8 cellular contexts compared by ENCODE assay signal in genomic region chr1:207959141-207959825, GRCh38. TPM values are rescaled to one million over a fixed set of nuclear protein-coding genes. Genes with fewer than 3 reads are reported as not detected.
A peak's percentile ranks its signal among the peaks of the same experiment; 100 is the strongest.
DNase-seq lines count a peak whose midpoint lies in the region; ATAC-seq and TF ChIP-seq lines count a peak whose summit lies in the region.

No MANE protein-coding gene starts in this region.

- intact Hi-C loops in CD4-positive, alpha-beta T cell (cut with DNase I, micrococcal nuclease) = no loop called here
- intact Hi-C loops in upper lobe of right lung (cut with DNase I) = no loop called here

- peak overlapping the region; percentile 83 for H3K4me2 ChIP-seq in fibroblast of lung (ENCODE audit: extremely low read depth, insufficient read depth, low read length)

- H3K4me3 ChIP-seq in fibroblast of lung (replicated peaks in 1 of 4; ENCODE audit: control extremely low read depth in 1 of 4, insufficient read depth in 1 of 4, low read depth in 3 of 4, low read length in 4 of 4) = peak overlapping the region in 3 of 4 experiments; percentile 18 to 52 (median 41)
- peak overlapping the region; percentile 29 to 42 for H3K4me3 ChIP-seq in mucosa of rectum (ENCODE audit: low read length in 2 of 2)
- H3K4me3 ChIP-seq in upper lobe of right lung = peak overlapping the region; percentile 57
- no peak overlapping the region for H3K4me3 ChIP-seq in HAP-1

- peaks cover 52% of the 10 kb centered on the region for H3K27me3 ChIP-seq in CD4-positive, alpha-beta T cell (ENCODE audit: control insufficient read depth, insufficient read depth, low read length)
- peaks cover 8% of the 10 kb centered on the region for H3K27me3 ChIP-seq in fibroblast of lung (ENCODE audit: control insufficient read depth, insufficient read depth, low read length)
- H3K27me3 ChIP-seq in mucosa of rectum (ENCODE audit: control insufficient read depth in 2 of 2, insufficient read depth in 2 of 2, low read length in 2 of 2) = peaks cover 4 to 7% of the 10 kb centered on the region in 2 donors
- H3K27me3 ChIP-seq in upper lobe of right lung = no peaks in the 10 kb centered on the region
- 0 out of 2 replicates have a peak, but pooled peaks cover 6% of the 10 kb centered on the region for H3K27me3 ChIP-seq in HAP-1 (ENCODE audit: low read depth)

- H3K9ac ChIP-seq in fibroblast of lung (ENCODE audit: insufficient read depth, low read length) = peak overlapping the region; percentile 25
- peak overlapping the region; percentile 44 to 47 for H3K9ac ChIP-seq in mucosa of rectum (ENCODE audit: low read depth in 1 of 2, low read length in 2 of 2)

- TF ChIP-seq CTCF in CD4-positive, alpha-beta T cell (IDR thresholded peaks at IDR 0.05) = no peak
- no peak for TF ChIP-seq CTCF in fibroblast of lung (conservative IDR thresholded peaks at IDR 0.05 in 1 of 2, IDR thresholded peaks at IDR 0.05 in 1 of 2; ENCODE audit: low read depth in 1 of 2, low read length in 2 of 2)
- TF ChIP-seq CTCF in upper lobe of right lung (IDR thresholded peaks at IDR 0.05) = no peak

- no peaks in the 10 kb centered on the region for H3K9me3 Mint-ChIP-seq in CD4-positive, alpha-beta T cell

- H3K27ac Mint-ChIP-seq in CD4-positive, alpha-beta T cell = no peak overlapping the region

- H4K20me1 ChIP-seq in fibroblast of lung (ENCODE audit: control insufficient read depth, extremely low read depth, insufficient read depth, low read length) = no peaks in the 10 kb centered on the region

- ATAC-seq in CD4-positive, alpha-beta T cell (ENCODE audit: poor library complexity) = no peak
- ATAC-seq in upper lobe of right lung = peak; percentile 44

- in situ Hi-C loops in HAP-1 (cut with MboI; ENCODE audit: low sequenced_read_pairs) = no loop called here

- peaks cover 8% of the 10 kb centered on the region for H3K4me1 Mint-ChIP-seq in CD4-positive, alpha-beta T cell (ENCODE audit: low read depth)

- H3K36me3 ChIP-seq in fibroblast of lung (ENCODE audit: control insufficient read depth, insufficient read depth, low read length) = no peaks in the 10 kb centered on the region
- no peaks in the 10 kb centered on the region for H3K36me3 ChIP-seq in mucosa of rectum (ENCODE audit: control insufficient read depth in 2 of 2, insufficient read depth in 2 of 2, low read length in 2 of 2)
- H3K36me3 ChIP-seq in upper lobe of right lung = no peaks in the 10 kb centered on the region
- no peaks in the 10 kb centered on the region for H3K36me3 ChIP-seq in HAP-1 (replicated peaks)

- peaks cover 67% of the 10 kb centered on the region for H3K27me3 Mint-ChIP-seq in CD4-positive, alpha-beta T cell

- H3K79me2 ChIP-seq in fibroblast of lung (ENCODE audit: control insufficient read depth, insufficient read depth, low read length) = no peaks in the 10 kb centered on the region

- peak overlapping the region; percentile 65 for H3K4me3 Mint-ChIP-seq in CD4-positive, alpha-beta T cell

- no peaks in the 10 kb centered on the region for H3K36me3 Mint-ChIP-seq in CD4-positive, alpha-beta T cell (ENCODE audit: low read depth)

- peak overlapping the region; percentile 57 for H2AFZ ChIP-seq in fibroblast of lung (ENCODE audit: low read length)

- H3K4me1 ChIP-seq in fibroblast of lung (ENCODE audit: control insufficient read depth, extremely low read depth, insufficient read depth, low read length) = peaks cover 13% of the 10 kb centered on the region
- peaks cover 21 to 22% of the 10 kb centered on the region in 2 donors for H3K4me1 ChIP-seq in mucosa of rectum (ENCODE audit: control insufficient read depth in 2 of 2, insufficient read depth in 2 of 2, low read length in 2 of 2)
- H3K4me1 ChIP-seq in upper lobe of right lung = peaks cover 28% of the 10 kb centered on the region
- peaks cover 7% of the 10 kb centered on the region for H3K4me1 ChIP-seq in HAP-1

- DNase-seq in CD4-positive, alpha-beta T cell = peak in 1 of 10 experiments; percentile 3
- DNase-seq in activated CD4-positive, alpha-beta T cell treated with anti-CD3 and anti-CD28 coated beads, Interleukin-2, amount 50 U/mL, for 48 hours = peak; percentile 20 to 21
- peak; percentile 40 to 60 for DNase-seq in fibroblast of lung (ENCODE audit: low read depth in 2 of 2)
- peak; percentile 81 for DNase-seq in upper lobe of right lung
- no peak for DNase-seq in HAP-1 (ENCODE audit: low spot score in 2 of 2)
- DNase-seq in NCI-H2196 (lab: John Stamatoyannopoulos, UW; ENCODE audit: unreplicated experiment) = no peak
- DNase-seq in NCI-H1436 (lab: John Stamatoyannopoulos, UW) = no peak

- POLR2A ChIA-PET in CD4-positive, alpha-beta T cell (lab: Charles Lee) = no interaction called here

- H3K27ac ChIP-seq in CD4-positive, alpha-beta T cell (ENCODE audit: low read depth, low read length) = no peak overlapping the region
- no peak overlapping the region for H3K27ac ChIP-seq in fibroblast of lung (ENCODE audit: insufficient read depth, low read length)
- peak overlapping the region in 1 of 2 donors; percentile 19 for H3K27ac ChIP-seq in mucosa of rectum (ENCODE audit: low read depth in 2 of 2, low read length in 2 of 2)
- peak overlapping the region; percentile 73 for H3K27ac ChIP-seq in upper lobe of right lung

- CTCF ChIA-PET in CD4-positive, alpha-beta T cell (lab: Charles Lee) = interaction anchor here (1.1 kb wide), 1 partner anchor 90 kb away, joined by 4 read pairs; no protein-coding TSS in a partner anchor

- H3K9me3 ChIP-seq in CD4-positive, alpha-beta T cell (ENCODE audit: control insufficient read depth, low read length) = no peaks in the 10 kb centered on the region
- H3K9me3 ChIP-seq in fibroblast of lung (ENCODE audit: control insufficient read depth, insufficient read depth, low read depth, low read length) (no peaks in the 10 kb centered on the region), mucosa of rectum (ENCODE audit: control insufficient read depth in 2 of 2, low read length in 2 of 2) (no peaks in the 10 kb centered on the region), upper lobe of right lung (no peaks in the 10 kb centered on the region), HAP-1 (no peaks in the 10 kb centered on the region)

RNA-seq across cellular contexts. Expression of gene CD34, which starts 48.4 kb away (rescaled TPM):
- total RNA-seq in CD4-positive, alpha-beta T cell = not detected
- under 0.01 and 0.26 TPM in 2 replicates for total RNA-seq in fibroblast of lung
- 0.51 and 0.72 TPM in 2 replicates for polyA plus RNA-seq in fibroblast of lung
- 0.33 and 0.53 TPM in 2 replicates for polyA plus RNA-seq in fibroblast of lung (2012)
- 0.33 TPM in 1 of 2 replicates, not detected in the other for polyA minus RNA-seq in fibroblast of lung (ENCODE audit: low replicate concordance)
- 50.7 TPM for total RNA-seq in upper lobe of right lung

Comparison
In these comparisons a context has a peak if more than half of its experiments do, and no peak if none do; other contexts are left out.
1. DNase-seq: peak in activated CD4-positive, alpha-beta T cell treated with anti-CD3 and anti-CD28 coated beads, Interleukin-2, amount 50 U/mL, for 48 hours (2 of 2), fibroblast of lung (2 of 2) and upper lobe of right lung (single experiment); none in HAP-1 (0 of 2), NCI-H2196 (single experiment) and NCI-H1436 (single experiment).
2. RNA of gene CD34, which starts 48.4 kb away (total RNA-seq): 50.7 TPM in upper lobe of right lung (single experiment); not detected in CD4-positive, alpha-beta T cell and under 0.01 to 0.26 TPM in fibroblast of lung; every median in the first group is over 10 times any median in the second.